24 cellular contexts compared by ENCODE assay signal in genomic region chr4:537436-538264, GRCh38. TPM values are rescaled to one million over a fixed set of nuclear protein-coding genes. Genes with fewer than 3 reads are reported as not detected.
A peak's percentile ranks its signal among the peaks of the same experiment; 100 is the strongest.
DNase-seq lines count a peak whose midpoint lies in the region; ATAC-seq and TF ChIP-seq lines count a peak whose summit lies in the region.
"Had no signal": no experiment of that assay in that cellular context is flagged by ENCODE, and none has a peak within 500 bp of the region (broad histone marks: within the 10 kb centered on the region; RNA-seq: fewer than 3 reads in every experiment).

No MANE protein-coding gene starts in this region.

- intact Hi-C loops in stomach (cut with DNase I; ENCODE audit: low total_unique reads), result no loop called here

- H3K36me3 Mint-ChIP-seq in chondrocyte (ENCODE audit: low read depth), result peaks cover 29% of the 10 kb centered on the region

- TF ChIP-seq POLR2A in Peyer's patch (IDR thresholded peaks at IDR 0.05) (no peak), stomach (IDR thresholded peaks at IDR 0.05) (no peak)

- ATAC-seq in HG03280 (IDR thresholded peaks at IDR 0.05; ENCODE audit: unreplicated experiment), result no peak

- peak in 2 of 3 donors; percentile 34 to 40 for DNase-seq in Peyer's patch
- peak; percentile 73 for DNase-seq in chondrocyte (ENCODE audit: low spot score)
- DNase-seq in mesenteric fat pad (ENCODE audit: low spot score), result peak; percentile 78
- DNase-seq in stomach, result peak; percentile 17
- DNase-seq in NK-92 (lab: John Stamatoyannopoulos, UW; ENCODE audit: unreplicated experiment), result no peak
- DNase-seq in T-helper 1 cell, result no peak
- DNase-seq: ACHN; C1 segment of cervical spinal cord; CD8-positive, alpha-beta memory T cell; DMS53; EL; HFFc6; IMR-90; Karpas-422; NCI-H1436; NCI-H1930; NCI-H446; NCI-H69; NK-92 treated with Interleukin-12 subunit alpha and Interleukin-12 subunit beta, amount 100 ng/mL, for 24 hours; Right ventricle myocardium superior had no signal

- 94 to 97% (median 96%) methylated on average over 18 to 21 of the region's 21 CpGs for WGBS in stomach, 5 donors

- no peaks in the 10 kb centered on the region for H3K27me3 Mint-ChIP-seq in chondrocyte (ENCODE audit: low read depth)
- H3K27me3 Mint-ChIP-seq: CD8-positive, alpha-beta memory T cell had no signal

- H3K4me1 Mint-ChIP-seq in chondrocyte (ENCODE audit: low read depth), result no peaks in the 10 kb centered on the region
- H3K4me1 Mint-ChIP-seq: CD8-positive, alpha-beta memory T cell had no signal

- H3K36me3 ChIP-seq in Peyer's patch (peaks cover 0 to 50% (median 0%) of the 10 kb centered on the region in 3 donors), stomach (peaks cover 37 to 69% (median 67%) of the 10 kb centered on the region in 4 donors)

- no peak for TF ChIP-seq CTCF in Peyer's patch (IDR thresholded peaks at IDR 0.05)
- no peak for TF ChIP-seq CTCF in chondrocyte (IDR thresholded peaks at IDR 0.05)
- no peak for TF ChIP-seq CTCF in stomach (IDR thresholded peaks at IDR 0.05)

- H3K9me3 Mint-ChIP-seq in chondrocyte (ENCODE audit: low read depth), result no peaks in the 10 kb centered on the region

- H3K27ac ChIP-seq in Peyer's patch (no peak overlapping the region), stomach (no peak overlapping the region)
- H3K27ac ChIP-seq: HL-60 had no signal

- H3K27me3 ChIP-seq in Peyer's patch (no peaks in the 10 kb centered on the region), stomach (no peaks in the 10 kb centered on the region)

- H3K4me1 ChIP-seq in Peyer's patch, result no peaks in the 10 kb centered on the region
- H3K4me1 ChIP-seq in stomach, result no peaks in the 10 kb centered on the region

- H3K9me3 ChIP-seq in Peyer's patch (no peaks in the 10 kb centered on the region), stomach (peaks cover 0 to 28% (median 0%) of the 10 kb centered on the region in 4 donors)

- no peak overlapping the region for H3K4me3 Mint-ChIP-seq in chondrocyte (ENCODE audit: unreplicated experiment)
- H3K4me3 Mint-ChIP-seq: CD8-positive, alpha-beta memory T cell; HFFc6 had no signal

- H3K27ac Mint-ChIP-seq in chondrocyte (ENCODE audit: unreplicated experiment), result no peak overlapping the region
- H3K27ac Mint-ChIP-seq: CD8-positive, alpha-beta memory T cell; HFFc6 had no signal

- no peak overlapping the region for H3K4me3 ChIP-seq in Peyer's patch
- H3K4me3 ChIP-seq in stomach, result no peak overlapping the region

- TF ChIP-seq EP300 in stomach (IDR thresholded peaks at IDR 0.05), result no peak

RNA-seq across cellular contexts. Expression of gene TMEM271, which starts 38.4 kb away (rescaled TPM):
- total RNA-seq in Peyer's patch, result not detected
- total RNA-seq in chondrocyte, result not detected in 3 replicates
- total RNA-seq in mesenteric fat pad, result not detected
- not detected for total RNA-seq in stomach
- polyA plus RNA-seq in stomach, result under 1 TPM in 1 of 3 donors, not detected in 2; 0.03 TPM
- total RNA-seq: CD8-positive, alpha-beta memory T cell; HFFc6; HT1080; IMR-90; MCF 10A; Right ventricle myocardium superior had no signal
- polyA plus RNA-seq: CD8-positive, alpha-beta memory T cell; IMR-90 had no signal

RNA-seq across cellular contexts. Expression of gene PIGG, which starts 38.6 kb away (rescaled TPM):
- total RNA-seq in Peyer's patch (100 to 1,000 TPM in 3 of 4 donors, 10 to 100 TPM in 1; 63.7 to 123 (median 108) TPM), chondrocyte (48.8 to 67.1 TPM (median 55.2 TPM) in 3 replicates), mesenteric fat pad (45.1 TPM), stomach (100 to 1,000 TPM in 2 of 5 donors, 10 to 100 TPM in 3; 65.5 to 213 (median 83.0) TPM)
- polyA plus RNA-seq in stomach, result 10 to 100 TPM; 13.0 to 36.7 (median 21.3) TPM

RNA-seq across cellular contexts. Expression of gene ZNF721, which starts 38.7 kb away (rescaled TPM):
- total RNA-seq in Peyer's patch (10 to 100 TPM; 35.4 to 86.6 (median 40.5) TPM), chondrocyte (17.2 to 24.6 TPM (median 18.6 TPM) in 3 replicates), mesenteric fat pad (18.2 TPM), stomach (10 to 100 TPM; 21.1 to 62.9 (median 50.8) TPM)
- 1 to 10 TPM; 8.4 to 9.2 (median 8.7) TPM for polyA plus RNA-seq in stomach

Comparison
In these comparisons a context has a peak if more than half of its experiments do, and no peak if none do; other contexts are left out.
1. DNase-seq: peak in Peyer's patch (2 of 3), chondrocyte (single experiment), mesenteric fat pad (single experiment) and stomach (single experiment); none in NK-92 (single experiment) and T-helper 1 cell (0 of 5).